ENCODE assay signal across 30 cellular contexts in genomic region chr1:30194046-30194619, GRCh38.
"Had no signal": no experiment of that assay in that cellular context is flagged by ENCODE, and none has a peak within 500 bp of the region (broad histone marks: within the 10 kb centered on the region; RNA-seq: fewer than 3 reads in every experiment).

No MANE protein-coding gene starts in this region.

- H3K27ac ChIP-seq: KMS-11, SK-N-MC had no signal

- H3K9ac ChIP-seq: KMS-11 had no signal

- H3K9me3 Mint-ChIP-seq: activated CD4-positive, alpha-beta memory T cell treated with anti-CD3 and anti-CD28 coated beads, Interleukin-2, amount 10 ng/mL, durations not matched to agents 7 days and 5 days; activated CD4-positive, alpha-beta T cell treated with anti-CD3 and anti-CD28 coated beads, Interleukin-2, amount 10 ng/mL, durations not matched to agents 24 days and 14 days; activated naive CD4-positive, alpha-beta T cell treated with anti-CD3 and anti-CD28 coated beads, Interleukin-2, amount 50 U/mL, for 72 hours; T-cell had no signal

- H3K27ac Mint-ChIP-seq: activated B cell treated with CpG ODN at 0.5 μM for 24 hours; activated CD4-positive, alpha-beta memory T cell treated with anti-CD3 and anti-CD28 coated beads, Interleukin-2, amount 10 ng/mL, durations not matched to agents 7 days and 5 days; activated CD4-positive, alpha-beta T cell treated with anti-CD3 and anti-CD28 coated beads, Interleukin-2, amount 10 ng/mL, durations not matched to agents 24 days and 14 days; activated naive CD4-positive, alpha-beta T cell treated with anti-CD3 and anti-CD28 coated beads, Interleukin-2, amount 50 U/mL, for 72 hours had no signal

- H3K4me3 Mint-ChIP-seq: activated B cell treated with CpG ODN at 0.5 μM for 24 hours; activated CD4-positive, alpha-beta memory T cell treated with anti-CD3 and anti-CD28 coated beads, Interleukin-2, amount 10 ng/mL, durations not matched to agents 7 days and 5 days; activated CD4-positive, alpha-beta T cell treated with anti-CD3 and anti-CD28 coated beads, Interleukin-2, amount 10 ng/mL, durations not matched to agents 24 days and 14 days; T-cell had no signal

- H3K4me3 ChIP-seq: SK-N-MC had no signal

- DNase-seq: activated B cell treated with CpG ODN at 0.5 μM for 24 hours; activated CD4-positive, alpha-beta memory T cell treated with anti-CD3 and anti-CD28 coated beads, Interleukin-2, amount 10 ng/mL, durations not matched to agents 7 days and 5 days; activated CD4-positive, alpha-beta T cell treated with anti-CD3 and anti-CD28 coated beads for 1 hour; activated CD4-positive, alpha-beta T cell treated with anti-CD3 and anti-CD28 coated beads, Interleukin-2, amount 10 ng/mL, durations not matched to agents 24 days and 14 days; activated CD8-positive, alpha-beta memory T cell treated with anti-CD3 and anti-CD28 coated beads, Interleukin-2, amount 50 U/mL, for 4 hours; activated effector memory CD4-positive, alpha-beta T cell treated with Interleukin-2 at 50 U/mL for 16 hours; activated naive CD4-positive, alpha-beta T cell treated with Interleukin-2 at 50 U/mL for 16 hours; activated T-cell treated with anti-CD3 and anti-CD28 coated beads, Interleukin-2, amount 50 U/mL, for 1 hour; amygdala; MM.1S; NCI-H1105; NCI-H1436; NCI-H1694 treated with DMSO at 0.1 percent for 48 hours; NCI-H2029 treated with DMSO at 0.1 percent for 48 hours; NCI-H345; NCI-H510A; NCI-H526 treated with DMSO at 0.1 percent for 48 hours; NCI-H82; NK-92 treated with Interleukin-12 subunit alpha and Interleukin-12 subunit beta, amount 100 ng/mL, for 24 hours; OCI-M1; RPMI8226; T-helper 2 cell; T1000 had no signal

- ATAC-seq: activated naive CD4-positive, alpha-beta T cell treated with anti-CD3 and anti-CD28 coated beads, Interleukin-2, amount 50 U/mL, for 72 hours; Panc1; Right ventricle myocardium inferior; T-cell had no signal

- H3K4me2 ChIP-seq: KMS-11 had no signal

- H3K36me3 Mint-ChIP-seq: activated naive CD4-positive, alpha-beta T cell treated with anti-CD3 and anti-CD28 coated beads, Interleukin-2, amount 50 U/mL, for 72 hours; brain; T-cell had no signal

- H3K4me1 Mint-ChIP-seq: activated B cell treated with CpG ODN at 0.5 μM for 24 hours had no signal
